ENCODE assay signal across 8 cellular contexts in the genomic region with DNA sequence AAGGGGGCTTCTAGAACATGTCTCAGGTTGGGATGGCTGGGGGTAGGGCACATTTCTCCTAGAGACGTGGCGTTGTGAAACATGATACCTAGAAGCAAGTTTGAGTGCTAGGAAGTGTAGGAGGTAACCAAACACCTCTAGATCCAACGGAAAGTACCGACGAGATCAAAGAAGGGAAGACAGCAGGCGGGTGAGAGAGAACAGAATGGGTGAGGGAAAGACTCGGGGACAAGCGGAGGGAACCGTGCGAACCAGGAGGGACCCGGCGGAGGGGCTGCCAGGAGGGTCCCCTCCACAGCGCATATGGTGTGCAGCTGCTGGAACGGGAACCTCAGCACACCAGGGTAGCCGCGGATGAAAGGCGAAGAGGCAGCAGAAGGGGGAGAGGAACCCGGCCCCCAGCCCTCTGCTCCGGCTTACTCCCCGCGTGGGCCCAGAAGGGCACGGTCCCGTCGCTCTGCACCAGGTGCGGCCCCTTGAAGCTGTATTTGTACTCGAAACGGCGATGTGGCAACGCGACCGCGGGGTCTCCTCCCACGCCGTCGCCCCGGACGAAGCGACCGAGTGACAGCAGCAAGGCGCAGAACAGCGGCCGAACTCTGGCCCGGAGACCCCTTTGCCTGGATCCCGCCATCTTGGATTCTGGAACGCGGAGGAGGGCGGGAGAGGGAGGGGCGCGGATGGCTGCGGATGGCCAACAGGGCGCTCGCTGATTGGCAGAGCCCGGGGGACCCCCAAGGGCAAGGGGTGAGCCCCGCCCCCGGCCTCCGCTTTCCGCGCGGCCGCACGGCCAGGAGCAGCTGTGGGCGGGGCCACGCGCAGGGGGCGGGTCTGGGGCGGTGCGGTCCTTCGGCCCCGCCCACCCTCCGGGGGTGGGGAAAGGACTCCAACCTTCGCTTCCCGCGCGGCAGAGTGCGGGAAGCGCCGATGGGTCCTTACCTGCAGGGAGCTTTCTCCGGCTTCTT. TPM values are rescaled to one million over a fixed set of nuclear protein-coding genes. Genes with fewer than 3 reads are reported as not detected.
DNase-seq lines count a peak whose midpoint lies in the region; ATAC-seq and TF ChIP-seq lines count a peak whose summit lies in the region.

A gene with protein sequence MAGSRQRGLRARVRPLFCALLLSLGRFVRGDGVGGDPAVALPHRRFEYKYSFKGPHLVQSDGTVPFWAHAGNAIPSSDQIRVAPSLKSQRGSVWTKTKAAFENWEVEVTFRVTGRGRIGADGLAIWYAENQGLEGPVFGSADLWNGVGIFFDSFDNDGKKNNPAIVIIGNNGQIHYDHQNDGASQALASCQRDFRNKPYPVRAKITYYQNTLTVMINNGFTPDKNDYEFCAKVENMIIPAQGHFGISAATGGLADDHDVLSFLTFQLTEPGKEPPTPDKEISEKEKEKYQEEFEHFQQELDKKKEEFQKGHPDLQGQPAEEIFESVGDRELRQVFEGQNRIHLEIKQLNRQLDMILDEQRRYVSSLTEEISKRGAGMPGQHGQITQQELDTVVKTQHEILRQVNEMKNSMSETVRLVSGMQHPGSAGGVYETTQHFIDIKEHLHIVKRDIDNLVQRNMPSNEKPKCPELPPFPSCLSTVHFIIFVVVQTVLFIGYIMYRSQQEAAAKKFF (minus strand): TSS at position 655 of the 965 bp plus-strand sequence. CDS start 21 bp downstream, at position 634.

- peak within 1 kb of the TSS; percentile 53 for H3K27ac ChIP-seq in SJSA1
- peak within 1 kb of the TSS; percentile 80 for H3K27ac ChIP-seq in foreskin keratinocyte
- H3K27ac ChIP-seq in neural progenitor cell, result peak within 1 kb of the TSS; percentile 66
- H3K27ac ChIP-seq in stomach smooth muscle (ENCODE audit: low read length), result peak within 1 kb of the TSS; percentile 37

- no peaks in the 10 kb centered on the region for H3K9me3 Mint-ChIP-seq in neural progenitor cell

- peak within 1 kb of the TSS; percentile 96 for H3K4me3 ChIP-seq in HFF-Myc (replicated peaks; ENCODE audit: low read depth, low read length)
- H3K4me3 ChIP-seq in SJSA1, result peak within 1 kb of the TSS; percentile 77
- peak within 1 kb of the TSS; percentile 84 for H3K4me3 ChIP-seq in neural progenitor cell
- peak within 1 kb of the TSS; percentile 84 to 87 for H3K4me3 ChIP-seq in stomach smooth muscle (ENCODE audit: low read length in 2 of 2)

- peak within 1 kb of the TSS; percentile 98 for H3K27ac Mint-ChIP-seq in neural progenitor cell

- H3F3A ChIP-seq in neural progenitor cell (ENCODE audit: low read depth), result peaks cover 6% of the 10 kb centered on the region

- H3K4me2 ChIP-seq in neural progenitor cell, result peak within 1 kb of the TSS; percentile 93

- H3K4me1 Mint-ChIP-seq in neural progenitor cell, result peaks cover 16% of the 10 kb centered on the region

- peaks cover 38% of the 10 kb centered on the region for H3K36me3 ChIP-seq in SJSA1
- H3K36me3 ChIP-seq in neural progenitor cell, result peaks cover 25% of the 10 kb centered on the region
- H3K36me3 ChIP-seq in stomach smooth muscle (ENCODE audit: control insufficient read depth in 2 of 2, insufficient read depth in 2 of 2, low read length in 2 of 2), result peaks cover 6 to 7% of the 10 kb centered on the region in 2 donors

- peaks cover 8% of the 10 kb centered on the region for H3K36me3 Mint-ChIP-seq in neural progenitor cell

- TF ChIP-seq CTCF in HFF-Myc (IDR thresholded peaks at IDR 0.05; ENCODE audit: low read depth, low read length, missing control alignments) (no peak), foreskin keratinocyte (conservative IDR thresholded peaks at IDR 0.05) (no peak), neural progenitor cell (IDR thresholded peaks at IDR 0.05) (no peak)

- ATAC-seq in foreskin keratinocyte, result peak; percentile 90

- H3K27me3 ChIP-seq in SJSA1 (replicated peaks) (peaks cover 15% of the 10 kb centered on the region), foreskin keratinocyte (peaks cover 11% of the 10 kb centered on the region), neural progenitor cell (peaks cover 16% of the 10 kb centered on the region), stomach smooth muscle (ENCODE audit: control insufficient read depth in 1 of 2, insufficient read depth in 2 of 2, low read length in 2 of 2) (no peaks in the 10 kb centered on the region)

- peaks cover 14% of the 10 kb centered on the region; the same call in 1 of the 2 replicates for H3K4me1 ChIP-seq in SJSA1 (replicated peaks)
- peaks cover 14% of the 10 kb centered on the region for H3K4me1 ChIP-seq in foreskin keratinocyte
- H3K4me1 ChIP-seq in neural progenitor cell, result peaks cover 65% of the 10 kb centered on the region
- H3K4me1 ChIP-seq in stomach smooth muscle (ENCODE audit: control insufficient read depth, insufficient read depth, low read length), result no peaks in the 10 kb centered on the region

- H3K9me3 ChIP-seq in SJSA1 (replicated peaks), result no peaks in the 10 kb centered on the region
- H3K9me3 ChIP-seq in neural progenitor cell (ENCODE audit: low read depth), result no peaks in the 10 kb centered on the region
- no peaks in the 10 kb centered on the region for H3K9me3 ChIP-seq in stomach smooth muscle (ENCODE audit: control insufficient read depth in 2 of 2, low read length in 2 of 2)

- H3K27me3 Mint-ChIP-seq in neural progenitor cell (ENCODE audit: insufficient read depth, low read depth), result peaks cover 4% of the 10 kb centered on the region

- peaks cover 58% of the 10 kb centered on the region for H3K79me2 ChIP-seq in neural progenitor cell (ENCODE audit: low read depth)

- H3K4me3 Mint-ChIP-seq in neural progenitor cell, result peak within 1 kb of the TSS; percentile 99

- H2AFZ ChIP-seq in neural progenitor cell (replicated peaks), result peak within 1 kb of the TSS; percentile 31

- H3K9ac ChIP-seq in neural progenitor cell (peak within 1 kb of the TSS; percentile 86), stomach smooth muscle (ENCODE audit: low read length in 2 of 2) (peak within 1 kb of the TSS; percentile 77 to 88)

- peaks cover 42% of the 10 kb centered on the region for H4K20me1 ChIP-seq in neural progenitor cell (ENCODE audit: low read depth)

- peak; percentile 53 for DNase-seq in GM04503 (ENCODE audit: low read depth)
- DNase-seq in HFF-Myc (ENCODE audit: extremely low read depth, low read depth), result peak; percentile 71
- peak; percentile 85 for DNase-seq in MV-4-11 (lab: John Stamatoyannopoulos, UW)
- peak; percentile 93 to 97 for DNase-seq in SJSA1 (ENCODE audit: low read depth in 1 of 2, low spot score in 2 of 2)
- peak; percentile 75 to 84 (median 80) for DNase-seq in activated naive CD4-positive, alpha-beta T cell (lab: John Stamatoyannopoulos, UW)
- DNase-seq in foreskin keratinocyte, result peak; percentile 65 to 81
- peak; percentile 99 for DNase-seq in neural progenitor cell (ENCODE audit: low spot score)

RNA-seq across cellular contexts. Expression of the gene that starts here (rescaled TPM):
- total RNA-seq in SJSA1 (2014; rRNA removed; shearing (Covaris generic)), result 158 and 159 TPM in 2 replicates
- total RNA-seq in foreskin keratinocyte (63.7 and 77.2 TPM in 2 replicates), neural progenitor cell (ENCODE audit: low replicate concordance) (276 and 338 TPM in 2 replicates)
- 20.8 and 21.2 TPM in 2 replicates for polyA plus RNA-seq in foreskin keratinocyte

Comparison
In these comparisons a context has a peak if more than half of its experiments do, and no peak if none do; other contexts are left out.
1. Peak in every context shown above with its lines: DNase-seq, ATAC-seq, H3K4me3 ChIP-seq and H3K27ac ChIP-seq.